In the genomic region with DNA sequence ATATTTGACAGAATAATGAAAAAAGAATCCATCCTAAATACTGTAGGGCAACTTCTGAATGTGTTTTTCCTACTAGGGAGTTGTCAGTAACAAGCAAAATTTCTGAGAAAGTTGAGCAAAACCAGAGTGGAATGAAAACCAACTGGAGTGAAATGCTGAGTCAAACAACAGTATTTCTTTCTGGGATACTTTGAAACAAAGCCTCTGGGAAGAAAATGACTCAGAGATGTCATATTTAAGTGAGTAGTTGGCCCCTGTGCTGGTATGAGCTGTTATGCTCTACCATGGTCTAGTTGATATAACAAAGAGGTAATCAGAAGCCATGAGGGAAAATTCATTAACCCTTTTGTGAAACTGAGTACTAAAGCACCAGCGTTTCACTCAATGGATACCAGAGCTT, we compare ENCODE assay signal across 27 cellular contexts.
DNase-seq lines count a peak whose midpoint lies in the region; ATAC-seq, FAIRE-seq and TF ChIP-seq lines count a peak whose summit lies in the region.
"Had no signal": no experiment of that assay in that cellular context is flagged by ENCODE, and none has a peak within 500 bp of the region (broad histone marks: within the 10 kb centered on the region; RNA-seq: fewer than 3 reads in every experiment).

No MANE protein-coding gene starts in this region.

- DNase-seq in MCF 10A (ENCODE audit: unreplicated experiment) = peak; percentile 18
- DNase-seq in breast epithelium (ENCODE audit: low spot score in 2 of 2) = no peak
- peak; percentile 52 for DNase-seq in bronchial epithelial cell (ENCODE audit: low read depth)
- DNase-seq in kidney glomerular epithelial cell (lab: John Stamatoyannopoulos, UW) = peak; percentile 21
- no peak for DNase-seq in type B pancreatic cell (ENCODE audit: extremely low spot score, unreplicated experiment)
- DNase-seq in cerebellar nuclear complex (lab: John Stamatoyannopoulos, UW) = no peak
- no peak for DNase-seq in NCI-H2081 treated with DMSO at 0.1 percent for 48 hours (lab: John Stamatoyannopoulos, UW)
- no peak for DNase-seq in sciatic nerve (ENCODE audit: low spot score)
- DNase-seq: activated B cell treated with CpG ODN at 0.5 μM for 24 hours; activated CD4-positive, alpha-beta memory T cell treated with anti-CD3 and anti-CD28 coated beads for 36 hours; activated CD8-positive, alpha-beta memory T cell treated with anti-CD3 and anti-CD28 coated beads, Interleukin-2, amount 50 U/mL, for 48 hours; aorta; CD8-positive, alpha-beta memory T cell; GF-D8; H7; Kasumi-1; kidney; NCI-H2029 treated with DMSO at 0.1 percent for 48 hours; NCI-H774; stimulated activated CD4-positive, alpha-beta T cell treated with anti-CD3 and anti-CD28 coated beads, Interleukin-1b, Interleukin-23, amount 100 ng/mL, for 48 hours; substantia nigra; SW 1271 had no signal

- intact Hi-C loops in MCF 10A (cut with micrococcal nuclease) = loop anchor here (10.0 kb wide), 1 partner anchor 59 kb away; no protein-coding TSS in a partner anchor
- intact Hi-C loops in breast epithelium (cut with DNase I; ENCODE audit: low total_unique reads) = no loop called here
- intact Hi-C loops in sciatic nerve (cut with DNase I) = no loop called here

- no peak for FAIRE-seq in bronchial epithelial cell (lab: Jason Lieb, UNC)
- FAIRE-seq: kidney had no signal

- no peak for TF ChIP-seq POLR2A in breast epithelium (IDR thresholded peaks at IDR 0.05)

- H3K27me3 Mint-ChIP-seq in MCF 10A (ENCODE audit: insufficient read depth, unreplicated experiment) = peaks cover 53% of the 10 kb centered on the region
- no peaks in the 10 kb centered on the region for H3K27me3 Mint-ChIP-seq in type B pancreatic cell
- H3K27me3 Mint-ChIP-seq: activated B cell treated with CpG ODN at 0.5 μM for 24 hours; activated CD4-positive, alpha-beta memory T cell treated with anti-CD3 and anti-CD28 coated beads for 36 hours; activated T-helper 17 cell treated with anti-CD3 and anti-CD28 coated beads, Interleukin-2, amount 50 U/mL, for 72 hours; CD8-positive, alpha-beta memory T cell had no signal

- no peak overlapping the region for H3K27ac ChIP-seq in breast epithelium
- H3K27ac ChIP-seq: 22Rv1, gastroesophageal sphincter had no signal

- CTCF ChIA-PET in MCF 10A (lab: Yijun Ruan, JAX) = no interaction called here

- ATAC-seq in sciatic nerve = no peak
- ATAC-seq: activated naive CD4-positive, alpha-beta T cell treated with anti-CD3 and anti-CD28 coated beads, Interleukin-2, amount 50 U/mL, for 72 hours; activated T-helper 17 cell treated with anti-CD3 and anti-CD28 coated beads, Interleukin-2, amount 50 U/mL, for 72 hours; gastroesophageal sphincter; Right ventricle myocardium inferior had no signal

- H3K4me3 Mint-ChIP-seq in MCF 10A (ENCODE audit: unreplicated experiment) (no peak overlapping the region), type B pancreatic cell (peak overlapping the region; percentile 13)
- H3K4me3 Mint-ChIP-seq: activated B cell treated with CpG ODN at 0.5 μM for 24 hours; activated CD4-positive, alpha-beta memory T cell treated with anti-CD3 and anti-CD28 coated beads for 36 hours; activated T-helper 17 cell treated with anti-CD3 and anti-CD28 coated beads, Interleukin-2, amount 50 U/mL, for 72 hours; CD8-positive, alpha-beta memory T cell had no signal

- no peaks in the 10 kb centered on the region for H3K36me3 Mint-ChIP-seq in MCF 10A (ENCODE audit: insufficient read depth, unreplicated experiment)
- no peaks in the 10 kb centered on the region for H3K36me3 Mint-ChIP-seq in type B pancreatic cell
- H3K36me3 Mint-ChIP-seq: activated CD4-positive, alpha-beta memory T cell treated with anti-CD3 and anti-CD28 coated beads for 36 hours; activated naive CD4-positive, alpha-beta T cell treated with anti-CD3 and anti-CD28 coated beads, Interleukin-2, amount 50 U/mL, for 72 hours; CD8-positive, alpha-beta memory T cell had no signal

- H3K27ac Mint-ChIP-seq in MCF 10A (ENCODE audit: low read depth, unreplicated experiment) = no peak overlapping the region
- peak overlapping the region; percentile 0 for H3K27ac Mint-ChIP-seq in type B pancreatic cell
- H3K27ac Mint-ChIP-seq: activated B cell treated with CpG ODN at 0.5 μM for 24 hours; activated CD4-positive, alpha-beta memory T cell treated with anti-CD3 and anti-CD28 coated beads for 36 hours; activated naive CD4-positive, alpha-beta T cell treated with anti-CD3 and anti-CD28 coated beads, Interleukin-2, amount 50 U/mL, for 72 hours; activated T-helper 17 cell treated with anti-CD3 and anti-CD28 coated beads, Interleukin-2, amount 50 U/mL, for 72 hours; CD8-positive, alpha-beta memory T cell had no signal

- H3K9me3 Mint-ChIP-seq in MCF 10A (ENCODE audit: unreplicated experiment) (no peaks in the 10 kb centered on the region), type B pancreatic cell (peaks cover 1% of the 10 kb centered on the region)
- H3K9me3 Mint-ChIP-seq: activated B cell treated with CpG ODN at 0.5 μM for 24 hours had no signal

- no peaks in the 10 kb centered on the region for H3K27me3 ChIP-seq in breast epithelium
- H3K27me3 ChIP-seq in bronchial epithelial cell (ENCODE audit: control insufficient read depth, insufficient read depth, low read length) = no peaks in the 10 kb centered on the region
- H3K27me3 ChIP-seq: gastroesophageal sphincter had no signal

- TF ChIP-seq CTCF in MCF 10A (IDR thresholded peaks at IDR 0.05; ENCODE audit: unreplicated experiment) (no peak), breast epithelium (IDR thresholded peaks at IDR 0.05) (no peak), bronchial epithelial cell (IDR thresholded peaks at IDR 0.05; ENCODE audit: insufficient read depth, low read length, severe bottlenecking) (no peak), type B pancreatic cell (conservative IDR thresholded peaks at IDR 0.05) (no peak)

- POLR2A ChIA-PET in MCF 10A (lab: Yijun Ruan, JAX) = no interaction called here

- H3K4me1 Mint-ChIP-seq in MCF 10A (ENCODE audit: insufficient read depth, unreplicated experiment) (no peaks in the 10 kb centered on the region), type B pancreatic cell (ENCODE audit: unreplicated experiment) (peaks cover 23% of the 10 kb centered on the region)
- H3K4me1 Mint-ChIP-seq: activated B cell treated with CpG ODN at 0.5 μM for 24 hours; activated T-helper 17 cell treated with anti-CD3 and anti-CD28 coated beads, Interleukin-2, amount 50 U/mL, for 72 hours; CD8-positive, alpha-beta memory T cell had no signal

- BruUV-seq in MCF 10A (replicated peaks; lab: Mats Ljungman, UMichigan) = no TSS peak

- H3K4me3 ChIP-seq in breast epithelium (no peak overlapping the region), bronchial epithelial cell (ENCODE audit: low read depth, low read length) (no peak overlapping the region)
- H3K4me3 ChIP-seq: gastroesophageal sphincter had no signal

- H3K9me3 ChIP-seq in breast epithelium = no peaks in the 10 kb centered on the region
- H3K9me3 ChIP-seq: gastroesophageal sphincter had no signal

- H3K4me1 ChIP-seq in breast epithelium = no peaks in the 10 kb centered on the region
- H3K4me1 ChIP-seq: gastroesophageal sphincter had no signal

- no peaks in the 10 kb centered on the region for H3K36me3 ChIP-seq in breast epithelium
- no peaks in the 10 kb centered on the region for H3K36me3 ChIP-seq in bronchial epithelial cell (ENCODE audit: control insufficient read depth, insufficient read depth, low read length)
- H3K36me3 ChIP-seq: gastroesophageal sphincter had no signal

Comparison
In these comparisons a context has a peak if more than half of its experiments do, and no peak if none do; other contexts are left out.
1. DNase-seq: peak in MCF 10A (single experiment), bronchial epithelial cell (single experiment) and kidney glomerular epithelial cell (single experiment); none in breast epithelium (0 of 2), type B pancreatic cell (single experiment), cerebellar nuclear complex (0 of 2), NCI-H2081 treated with DMSO at 0.1 percent for 48 hours (single experiment) and sciatic nerve (single experiment).